Comparison of ENCODE assay signal across 16 cellular contexts in genomic region chr6:56072856-56073255, GRCh38.
A peak's percentile ranks its signal among the peaks of the same experiment; 100 is the strongest.
DNase-seq lines count a peak whose midpoint lies in the region; ATAC-seq and TF ChIP-seq lines count a peak whose summit lies in the region.
"Had no signal": no experiment of that assay in that cellular context is flagged by ENCODE, and none has a peak within 500 bp of the region (broad histone marks: within the 10 kb centered on the region; RNA-seq: fewer than 3 reads in every experiment).

No MANE protein-coding gene starts in this region.

- TF ChIP-seq CTCF in MM.1S (IDR thresholded peaks at IDR 0.05; ENCODE audit: low read length) (no peak), tibial artery (IDR thresholded peaks at IDR 0.05) (no peak)

- no peaks in the 10 kb centered on the region; the same call in 1 of the 2 replicates for H3F3A ChIP-seq in MM.1S (ENCODE audit: insufficient read depth, low read length)

- no peaks in the 10 kb centered on the region for H3K9me2 ChIP-seq in MM.1S (replicated peaks; ENCODE audit: insufficient read depth, low read length)

- H3K27ac ChIP-seq in MM.1S (ENCODE audit: low read length) (no peak overlapping the region), right cardiac atrium (ENCODE audit: low read length) (no peak overlapping the region), tibial artery (peak overlapping the region; percentile 66 to 68)
- H3K27ac ChIP-seq: adrenal gland, SJCRH30 had no signal

- H2AFZ ChIP-seq in MM.1S (ENCODE audit: low read length), result no peak overlapping the region

- H3K79me2 ChIP-seq in MM.1S (ENCODE audit: low read length), result no peaks in the 10 kb centered on the region

- ATAC-seq in right cardiac atrium, result peak; percentile 72 to 79
- ATAC-seq: GM12878, HCT116 had no signal

- WGBS in right cardiac atrium, result 26% methylated on average over 1 of the region's 1 CpG

- peak overlapping the region; percentile 33; the same call in 1 of the 2 replicates for H3K4me2 ChIP-seq in MM.1S (ENCODE audit: low read depth, low read length)

- peaks cover 21% of the 10 kb centered on the region for H3K4me1 ChIP-seq in MM.1S (ENCODE audit: low read length)
- no peaks in the 10 kb centered on the region for H3K4me1 ChIP-seq in right cardiac atrium (ENCODE audit: control insufficient read depth, insufficient read depth, low read length)
- peaks cover 0 to 15% (median 0%) of the 10 kb centered on the region in 4 donors for H3K4me1 ChIP-seq in tibial artery
- H3K4me1 ChIP-seq: adrenal gland, SJCRH30 had no signal

- no peaks in the 10 kb centered on the region for H3K9me3 ChIP-seq in MM.1S (replicated peaks; ENCODE audit: insufficient read depth, low read length)
- H3K9me3 ChIP-seq in right cardiac atrium (ENCODE audit: control insufficient read depth, low read length), result no peaks in the 10 kb centered on the region
- no peaks in the 10 kb centered on the region for H3K9me3 ChIP-seq in tibial artery

- DNase-seq in MM.1S (no peak), dedifferentiated amniotic fluid mesenchymal stem cell (ENCODE audit: extremely low spot score) (peak; percentile 42), right cardiac atrium (no peak), tibial artery (no peak), UCSD-AML1 (lab: John Stamatoyannopoulos, UW; ENCODE audit: unreplicated experiment) (no peak), NCI-H226 (no peak), anterior cingulate cortex (lab: John Stamatoyannopoulos, UW) (no peak)
- DNase-seq: CD4-positive, CD25-positive, alpha-beta regulatory T cell; IMR-90; NCI-H1092 treated with DMSO at 0.1 percent for 48 hours; SJCRH30; stimulated activated naive CD4-positive, alpha-beta T cell; T1000 had no signal

- no peaks in the 10 kb centered on the region for H3K36me3 ChIP-seq in MM.1S (replicated peaks; ENCODE audit: insufficient read depth, low read length)
- no peaks in the 10 kb centered on the region for H3K36me3 ChIP-seq in tibial artery
- H3K36me3 ChIP-seq: adrenal gland, SJCRH30 had no signal

- no peak overlapping the region for H3K9ac ChIP-seq in MM.1S (ENCODE audit: low read length)

- no peaks in the 10 kb centered on the region for H3K27me3 ChIP-seq in MM.1S (replicated peaks; ENCODE audit: insufficient read depth, low read length)
- H3K27me3 ChIP-seq in right cardiac atrium (ENCODE audit: control insufficient read depth, insufficient read depth), result no peaks in the 10 kb centered on the region
- H3K27me3 ChIP-seq in tibial artery, result no peaks in the 10 kb centered on the region
- H3K27me3 ChIP-seq: adrenal gland, SJCRH30 had no signal

- intact Hi-C loops in right cardiac atrium (cut with DNase I), result no loop called here
- intact Hi-C loops in tibial artery (cut with DNase I; ENCODE audit: low total_unique reads), result no loop called here

- H3K4me3 ChIP-seq in MM.1S (ENCODE audit: low read length), result no peak overlapping the region
- no peak overlapping the region for H3K4me3 ChIP-seq in right cardiac atrium (ENCODE audit: low read length)
- no peak overlapping the region for H3K4me3 ChIP-seq in tibial artery
- H3K4me3 ChIP-seq: adrenal gland, GM12878, SJCRH30 had no signal

- H4K20me1 ChIP-seq in MM.1S (ENCODE audit: insufficient read depth, low read length), result no peaks in the 10 kb centered on the region

Comparison
In these comparisons a context has a peak if more than half of its experiments do, and no peak if none do; other contexts are left out.
1. H3K27ac ChIP-seq: peak in tibial artery (2 of 2); none in MM.1S (single experiment) and right cardiac atrium (single experiment).